ENCODE assay signal across 8 cellular contexts in the genomic region with DNA sequence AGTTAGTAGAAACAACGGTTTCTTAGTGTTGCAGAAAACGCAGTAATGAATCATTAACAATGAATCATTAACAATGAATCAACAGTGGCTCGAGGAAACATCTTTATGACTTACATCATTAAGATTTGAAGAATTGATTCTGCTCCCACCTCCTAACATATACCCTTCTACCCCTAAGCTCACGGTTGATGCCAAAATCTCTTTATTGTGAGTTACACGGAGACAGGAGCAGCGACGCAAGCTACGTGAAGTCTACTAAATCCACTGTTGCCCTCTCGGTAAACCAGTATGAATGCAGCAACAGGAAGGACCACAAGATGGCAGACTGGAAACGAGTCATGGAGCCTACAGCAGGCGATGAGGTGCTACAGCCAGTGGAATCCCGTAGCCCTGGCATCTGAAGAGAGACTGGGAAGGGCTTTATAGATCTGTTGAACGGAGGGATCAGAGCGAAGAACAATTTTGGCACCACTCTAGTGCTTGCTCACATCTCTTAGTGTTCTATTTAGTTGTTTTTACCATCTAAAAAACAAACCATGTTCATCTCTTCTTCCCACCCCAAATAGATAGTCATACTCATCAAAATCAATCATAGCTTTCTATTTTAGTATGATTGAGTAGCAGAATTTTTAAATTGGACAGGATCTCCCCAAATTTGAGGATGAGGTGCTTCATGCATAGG.
DNase-seq lines count a peak whose midpoint lies in the region; ATAC-seq lines count a peak whose summit lies in the region.

No MANE protein-coding gene starts in this region.

- H3K4me2 ChIP-seq in mesenchymal stem cell (ENCODE audit: low read length, poor library complexity, severe bottlenecking) = peak overlapping the region; percentile 77

- in situ Hi-C loops in Caki2 (cut with HindIII; ENCODE audit: low pct_unique_long_range_greater_than_20kb, low sequenced_read_pairs) = no loop called here

- H3K4me3 Mint-ChIP-seq in activated CD4-positive, alpha-beta memory T cell treated with anti-CD3 and anti-CD28 coated beads for 36 hours = no peak overlapping the region
- no peak overlapping the region for H3K4me3 Mint-ChIP-seq in effector memory CD8-positive, alpha-beta T cell

- H3K27me3 Mint-ChIP-seq in activated CD4-positive, alpha-beta memory T cell treated with anti-CD3 and anti-CD28 coated beads for 36 hours = peaks cover 5% of the 10 kb centered on the region
- H3K27me3 Mint-ChIP-seq in effector memory CD8-positive, alpha-beta T cell = peaks cover 0 to 17% of the 10 kb centered on the region in 2 donors

- no peak overlapping the region for H2AK5ac ChIP-seq in mesenchymal stem cell (ENCODE audit: low read length, severe bottlenecking)

- peak; percentile 73 for DNase-seq in Caki2 (ENCODE audit: low read depth)
- peak; percentile 64 for DNase-seq in HPDE6-E6E7 (ENCODE audit: extremely low spot score)
- DNase-seq in NCI-H774 (lab: John Stamatoyannopoulos, UW) = peak; percentile 91
- peak; percentile 79 for DNase-seq in activated CD4-positive, alpha-beta memory T cell treated with anti-CD3 and anti-CD28 coated beads for 36 hours
- peak; percentile 61 to 76 (median 66) for DNase-seq in effector memory CD8-positive, alpha-beta T cell
- peak; percentile 87 for DNase-seq in mesenchymal stem cell
- DNase-seq in stimulated activated CD8-positive, alpha-beta memory T cell treated with anti-CD3 and anti-CD28 coated beads, Interleukin-15, amount 100 ng/mL, for 1 hour (ENCODE audit: low read depth) = peak; percentile 56

- H3K4ac ChIP-seq in mesenchymal stem cell (ENCODE audit: low read depth in 1 of 2, low read length in 2 of 2) = no peak overlapping the region

- no peak overlapping the region for H4K91ac ChIP-seq in mesenchymal stem cell (ENCODE audit: low read length)

- no peaks in the 10 kb centered on the region for H3K27me3 ChIP-seq in mesenchymal stem cell (ENCODE audit: control insufficient read depth in 1 of 2, insufficient read depth in 1 of 2, low read length in 2 of 2)

- no peak overlapping the region for H3K14ac ChIP-seq in mesenchymal stem cell (ENCODE audit: low read length in 2 of 2)

- H3K23ac ChIP-seq in mesenchymal stem cell (ENCODE audit: low read length in 2 of 2) = no peak overlapping the region

- no peak overlapping the region for H2BK5ac ChIP-seq in mesenchymal stem cell (ENCODE audit: low read depth, low read length, poor library complexity, severe bottlenecking)

- peak overlapping the region; percentile 79 for H3K9ac ChIP-seq in mesenchymal stem cell (ENCODE audit: low read length)

- intact Hi-C loops in activated CD4-positive, alpha-beta memory T cell treated with anti-CD3 and anti-CD28 coated beads for 36 hours (cut with micrococcal nuclease) = loop anchor here (1.0 to 10.0 kb wide), 16 partner anchors 21 to 1918 kb away; partner anchors contain the start of genes DUSP6 and POC1B

- peaks cover 8% of the 10 kb centered on the region for H3K4me1 Mint-ChIP-seq in activated CD4-positive, alpha-beta memory T cell treated with anti-CD3 and anti-CD28 coated beads for 36 hours (ENCODE audit: low read depth)
- peaks cover 0 to 4% of the 10 kb centered on the region in 2 donors for H3K4me1 Mint-ChIP-seq in effector memory CD8-positive, alpha-beta T cell (ENCODE audit: low read depth in 2 of 2)

- peak overlapping the region; percentile 42 for H4K8ac ChIP-seq in mesenchymal stem cell (ENCODE audit: low read length)

- WGBS in mesenchymal stem cell = 3% methylated on average over 12 of the region's 14 CpGs

- no peak overlapping the region for H3K27ac Mint-ChIP-seq in activated CD4-positive, alpha-beta memory T cell treated with anti-CD3 and anti-CD28 coated beads for 36 hours
- H3K27ac Mint-ChIP-seq in effector memory CD8-positive, alpha-beta T cell = no peak overlapping the region

- peak; percentile 98 for ATAC-seq in GM21367 (IDR thresholded peaks at IDR 0.05; ENCODE audit: unreplicated experiment)
- peak; percentile 98 for ATAC-seq in effector memory CD8-positive, alpha-beta T cell (replicated peaks)

- H3K79me1 ChIP-seq in mesenchymal stem cell (replicated peaks; ENCODE audit: low read length, poor library complexity, severe bottlenecking) = no peaks in the 10 kb centered on the region

- no peak overlapping the region for H3K18ac ChIP-seq in mesenchymal stem cell (ENCODE audit: low read depth in 1 of 2, low read length in 2 of 2)

- no peak overlapping the region for H2BK120ac ChIP-seq in mesenchymal stem cell (ENCODE audit: low read depth, low read length)

- H2BK15ac ChIP-seq in mesenchymal stem cell (ENCODE audit: low read depth, poor library complexity, severe bottlenecking) = no peak overlapping the region

- no peaks in the 10 kb centered on the region for H3K36me3 Mint-ChIP-seq in activated CD4-positive, alpha-beta memory T cell treated with anti-CD3 and anti-CD28 coated beads for 36 hours
- no peaks in the 10 kb centered on the region for H3K36me3 Mint-ChIP-seq in effector memory CD8-positive, alpha-beta T cell (ENCODE audit: insufficient read depth)

- no peak overlapping the region for H2AFZ ChIP-seq in mesenchymal stem cell (ENCODE audit: low read depth, low read length)

- CTCF ChIA-PET in activated CD4-positive, alpha-beta memory T cell treated with anti-CD3 and anti-CD28 coated beads for 36 hours (lab: Charles Lee) = interaction anchor here (0.5 to 5.1 kb wide), 30 partner anchors 9 to 525 kb away, joined by 3 to 88 read pairs (median 4); partner anchors contain the start of genes DUSP6, GALNT4 and POC1B

- H3K27ac ChIP-seq in mesenchymal stem cell (ENCODE audit: low read length, poor library complexity, severe bottlenecking) = peak overlapping the region; percentile 61

- POLR2A ChIA-PET in activated CD4-positive, alpha-beta memory T cell treated with anti-CD3 and anti-CD28 coated beads for 36 hours (lab: Charles Lee) = interaction anchor here (0.7 to 2.2 kb wide), 4 partner anchors 19 to 505 kb away, joined by 3 to 12 read pairs (median 4); partner anchors contain the start of gene GALNT4

- peaks cover 3% of the 10 kb centered on the region for H3K4me1 ChIP-seq in mesenchymal stem cell (ENCODE audit: control insufficient read depth, insufficient read depth, low read depth, low read length)

- peak overlapping the region in 1 of 2 experiments; percentile 74 for H3K4me3 ChIP-seq in mesenchymal stem cell (ENCODE audit: insufficient read depth in 1 of 2, low read depth in 1 of 2, low read length in 2 of 2)

- no peaks in the 10 kb centered on the region for H3K9me3 ChIP-seq in mesenchymal stem cell (ENCODE audit: control insufficient read depth, low read length)

- H3K9me3 Mint-ChIP-seq in activated CD4-positive, alpha-beta memory T cell treated with anti-CD3 and anti-CD28 coated beads for 36 hours = no peaks in the 10 kb centered on the region
- H3K9me3 Mint-ChIP-seq in effector memory CD8-positive, alpha-beta T cell = no peaks in the 10 kb centered on the region

- no peak overlapping the region for H2BK12ac ChIP-seq in mesenchymal stem cell (ENCODE audit: low read length in 2 of 2)

- H3K36me3 ChIP-seq in mesenchymal stem cell (ENCODE audit: control insufficient read depth in 1 of 2, insufficient read depth in 2 of 2, low read depth in 1 of 2, low read length in 2 of 2) = no peaks in the 10 kb centered on the region
